26 cellular contexts compared by ENCODE assay signal in the genomic region with DNA sequence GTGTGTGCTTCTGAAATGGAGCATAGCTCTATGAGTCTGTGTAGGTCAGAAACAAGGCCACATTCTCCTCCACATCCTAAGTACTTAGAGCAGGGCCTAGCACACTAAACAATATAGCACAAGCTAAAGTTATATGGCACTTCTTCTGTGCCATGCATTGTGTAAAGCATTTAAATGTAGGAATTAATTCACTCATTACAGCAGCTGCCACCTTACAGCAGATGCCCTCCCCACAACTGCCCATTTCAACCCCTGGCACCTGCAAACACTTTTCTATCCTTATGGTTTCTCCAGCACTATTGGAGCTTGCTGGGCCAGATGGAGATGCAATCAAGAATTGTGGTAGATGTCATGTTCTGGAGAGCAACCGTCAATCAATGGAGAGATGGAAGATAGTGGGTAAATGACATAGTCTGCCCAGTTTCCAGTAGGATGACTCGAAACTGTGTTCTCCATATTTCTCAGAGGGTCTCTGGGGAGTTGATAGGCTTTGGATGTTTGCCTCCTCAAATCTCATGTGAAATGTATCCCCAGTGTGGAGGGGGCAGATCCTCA.
"Had no signal": no experiment of that assay in that cellular context is flagged by ENCODE, and none has a peak within 500 bp of the region (broad histone marks: within the 10 kb centered on the region; RNA-seq: fewer than 3 reads in every experiment).

No MANE protein-coding gene starts in this region.

- H3K4me1 ChIP-seq: left lung, neural progenitor cell, parathyroid adenoma, psoas muscle, right atrium auricular region, right lobe of liver, tibial nerve, uterus had no signal

- H3K9me3 ChIP-seq: left lung, neutrophil, psoas muscle, right atrium auricular region, right lobe of liver, tibial nerve, uterus had no signal

- DNase-seq: hypothalamus; immature natural killer cell; kidney; left colon; left lung; naive B cell; natural killer cell; nephron progenitor cell; occipital lobe; psoas muscle; right lobe of liver; stimulated activated CD4-positive, alpha-beta T cell treated with anti-CD3 and anti-CD28 coated beads, Interleukin-1b, Interleukin-23, amount 100 ng/mL, for 48 hours; stimulated activated CD4-positive, alpha-beta T cell treated with anti-CD3 and anti-CD28 coated beads, Interleukin-2, amount 100 ng/mL, for 48 hours; stimulated activated CD4-positive, alpha-beta T cell treated with anti-CD3 and anti-CD28 coated beads, Interleukin-4, amount 100 ng/mL, for 4 hours; stimulated activated CD8-positive, alpha-beta memory T cell treated with anti-CD3 and anti-CD28 coated beads, Interleukin-4, amount 100 ng/mL, for 48 hours; stimulated activated naive CD4-positive, alpha-beta T cell treated with Interleukin-2 at 50 U/mL for 16 hours; stimulated activated naive CD8-positive, alpha-beta T cell treated with anti-CD3 and anti-CD28 coated beads, Interleukin-15, amount 100 ng/mL, for 72 hours; substantia nigra; uterus had no signal

- H3K4me3 ChIP-seq: left lung, lung, neural progenitor cell, psoas muscle, right atrium auricular region, right lobe of liver, smooth muscle cell, tibial nerve, uterus had no signal

- H3K36me3 ChIP-seq: left lung, neural progenitor cell, neutrophil, right atrium auricular region, right lobe of liver, tibial nerve, uterus had no signal

- H3K27me3 ChIP-seq: left lung, neural progenitor cell, neutrophil, right atrium auricular region, right lobe of liver, tibial nerve, uterus had no signal
